In the genomic region with DNA sequence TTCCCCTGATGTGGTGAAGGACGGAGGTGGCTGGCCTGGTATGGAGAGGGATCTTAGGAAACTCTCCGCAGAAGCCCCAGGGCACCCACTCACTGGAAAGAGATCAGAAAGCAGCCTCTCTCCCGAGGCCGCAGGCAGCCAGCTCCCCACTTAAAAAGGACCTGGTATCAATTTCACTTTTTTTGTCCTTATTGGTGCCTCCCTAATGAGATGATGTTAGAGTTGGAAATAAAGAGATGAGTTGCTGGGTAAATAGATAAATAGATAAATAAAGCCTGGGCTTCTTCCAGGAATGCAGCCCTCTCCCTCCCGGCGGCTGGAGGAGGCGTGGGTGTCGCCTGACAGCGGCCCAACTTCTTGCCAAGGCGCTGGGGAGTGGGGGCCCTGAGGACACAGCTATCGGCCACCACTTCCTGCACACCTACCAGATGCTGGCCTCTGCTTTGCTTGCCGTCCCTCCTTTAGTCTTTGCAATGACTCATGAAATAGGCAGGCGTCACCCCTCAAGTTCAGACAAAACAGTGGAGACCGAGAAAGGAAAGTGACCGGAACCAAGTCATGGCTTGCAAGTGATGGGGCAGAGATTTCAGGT, we compare ENCODE assay signal across 1 cellular context.
A peak's percentile ranks its signal among the peaks of the same experiment; 100 is the strongest.
TF ChIP-seq lines count a peak whose summit lies in the region.

No MANE protein-coding gene starts in this region.

TF ChIP-seq in K562, 482 proteins besides CTCF, POLR2A, EP300 and RAD21 (continued from another document and continues in another):
- TF ChIP-seq, protein P1, sequence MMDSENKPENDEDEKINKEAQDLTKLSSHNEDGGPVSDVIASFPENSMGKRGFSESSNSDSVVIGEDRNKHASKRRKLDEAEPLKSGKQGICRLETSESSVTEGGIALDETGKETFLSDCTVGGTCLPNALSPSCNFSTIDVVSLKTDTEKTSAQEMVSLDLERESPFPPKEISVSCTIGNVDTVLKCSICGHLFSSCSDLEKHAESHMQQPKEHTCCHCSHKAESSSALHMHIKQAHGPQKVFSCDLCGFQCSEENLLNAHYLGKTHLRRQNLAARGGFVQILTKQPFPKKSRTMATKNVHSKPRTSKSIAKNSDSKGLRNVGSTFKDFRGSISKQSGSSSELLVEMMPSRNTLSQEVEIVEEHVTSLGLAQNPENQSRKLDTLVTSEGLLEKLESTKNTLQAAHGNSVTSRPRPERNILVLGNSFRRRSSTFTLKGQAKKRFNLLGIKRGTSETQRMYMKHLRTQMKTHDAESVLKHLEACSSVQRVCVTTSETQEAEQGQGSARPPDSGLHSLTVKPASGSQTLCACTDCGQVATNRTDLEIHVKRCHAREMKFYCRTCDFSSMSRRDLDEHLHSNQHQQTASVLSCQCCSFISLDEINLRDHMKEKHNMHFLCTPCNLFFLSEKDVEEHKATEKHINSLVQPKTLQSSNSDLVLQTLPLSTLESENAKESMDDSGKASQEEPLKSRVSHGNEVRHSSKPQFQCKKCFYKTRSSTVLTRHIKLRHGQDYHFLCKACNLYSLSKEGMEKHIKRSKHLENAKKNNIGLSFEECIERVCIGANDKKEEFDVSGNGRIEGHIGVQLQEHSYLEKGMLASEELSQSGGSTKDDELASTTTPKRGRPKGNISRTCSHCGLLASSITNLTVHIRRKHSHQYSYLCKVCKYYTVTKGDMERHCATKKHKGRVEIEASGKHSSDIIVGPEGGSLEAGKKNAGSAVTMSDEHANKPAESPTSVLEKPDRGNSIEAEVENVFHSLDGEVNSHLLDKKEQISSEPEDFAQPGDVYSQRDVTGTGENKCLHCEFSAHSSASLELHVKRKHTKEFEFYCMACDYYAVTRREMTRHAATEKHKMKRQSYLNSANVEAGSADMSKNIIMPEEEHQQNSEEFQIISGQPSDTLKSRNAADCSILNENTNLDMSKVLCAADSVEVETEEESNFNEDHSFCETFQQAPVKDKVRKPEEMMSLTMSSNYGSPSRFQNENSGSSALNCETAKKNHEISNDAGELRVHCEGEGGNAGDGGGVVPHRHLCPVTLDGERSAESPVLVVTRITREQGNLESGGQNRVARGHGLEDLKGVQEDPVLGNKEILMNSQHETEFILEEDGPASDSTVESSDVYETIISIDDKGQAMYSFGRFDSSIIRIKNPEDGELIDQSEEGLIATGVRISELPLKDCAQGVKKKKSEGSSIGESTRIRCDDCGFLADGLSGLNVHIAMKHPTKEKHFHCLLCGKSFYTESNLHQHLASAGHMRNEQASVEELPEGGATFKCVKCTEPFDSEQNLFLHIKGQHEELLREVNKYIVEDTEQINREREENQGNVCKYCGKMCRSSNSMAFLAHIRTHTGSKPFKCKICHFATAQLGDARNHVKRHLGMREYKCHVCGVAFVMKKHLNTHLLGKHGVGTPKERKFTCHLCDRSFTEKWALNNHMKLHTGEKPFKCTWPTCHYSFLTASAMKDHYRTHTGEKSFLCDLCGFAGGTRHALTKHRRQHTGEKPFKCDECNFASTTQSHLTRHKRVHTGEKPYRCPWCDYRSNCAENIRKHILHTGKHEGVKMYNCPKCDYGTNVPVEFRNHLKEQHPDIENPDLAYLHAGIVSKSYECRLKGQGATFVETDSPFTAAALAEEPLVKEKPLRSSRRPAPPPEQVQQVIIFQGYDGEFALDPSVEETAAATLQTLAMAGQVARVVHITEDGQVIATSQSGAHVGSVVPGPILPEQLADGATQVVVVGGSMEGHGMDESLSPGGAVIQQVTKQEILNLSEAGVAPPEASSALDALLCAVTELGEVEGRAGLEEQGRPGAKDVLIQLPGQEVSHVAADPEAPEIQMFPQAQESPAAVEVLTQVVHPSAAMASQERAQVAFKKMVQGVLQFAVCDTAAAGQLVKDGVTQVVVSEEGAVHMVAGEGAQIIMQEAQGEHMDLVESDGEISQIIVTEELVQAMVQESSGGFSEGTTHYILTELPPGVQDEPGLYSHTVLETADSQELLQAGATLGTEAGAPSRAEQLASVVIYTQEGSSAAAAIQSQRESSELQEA (IDR thresholded peaks at IDR 0.05; ENCODE audit: low read depth), result no peak
- no peak for TF ChIP-seq RFX7 (CRISPR knock-in tag; IDR thresholded peaks at IDR 0.05)
- TF ChIP-seq NCOR1 (IDR thresholded peaks at IDR 0.05), result peak; percentile 76
- no peak for TF ChIP-seq RHOXF2B (CRISPR knock-in tag; conservative IDR thresholded peaks at IDR 0.05)
- peak; percentile 23; the same call in 1 of the 2 replicates for TF ChIP-seq TEAD4 (IDR thresholded peaks at IDR 0.05; ENCODE audit: low read length)
- no peak for TF ChIP-seq TEAD4 (CRISPR knock-in tag; IDR thresholded peaks at IDR 0.05; ENCODE audit: borderline replicate concordance)
- TF ChIP-seq ZNF311 (CRISPR knock-in tag; IDR thresholded peaks at IDR 0.05), result no peak
- no peak for TF ChIP-seq MIER1 (IDR thresholded peaks at IDR 0.05; ENCODE audit: low read depth)
- no peak for TF ChIP-seq MCM5 (IDR thresholded peaks at IDR 0.05; ENCODE audit: low read depth)
- TF ChIP-seq CREB1 (IDR thresholded peaks at IDR 0.05), result no peak
- no peak for TF ChIP-seq CREB1 (CRISPR knock-in tag; IDR thresholded peaks at IDR 0.05)
- TF ChIP-seq, protein P2, sequence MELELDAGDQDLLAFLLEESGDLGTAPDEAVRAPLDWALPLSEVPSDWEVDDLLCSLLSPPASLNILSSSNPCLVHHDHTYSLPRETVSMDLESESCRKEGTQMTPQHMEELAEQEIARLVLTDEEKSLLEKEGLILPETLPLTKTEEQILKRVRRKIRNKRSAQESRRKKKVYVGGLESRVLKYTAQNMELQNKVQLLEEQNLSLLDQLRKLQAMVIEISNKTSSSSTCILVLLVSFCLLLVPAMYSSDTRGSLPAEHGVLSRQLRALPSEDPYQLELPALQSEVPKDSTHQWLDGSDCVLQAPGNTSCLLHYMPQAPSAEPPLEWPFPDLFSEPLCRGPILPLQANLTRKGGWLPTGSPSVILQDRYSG (tag; conservative IDR thresholded peaks at IDR 0.05; ENCODE audit: low read depth), result no peak
- TF ChIP-seq, protein P3, sequence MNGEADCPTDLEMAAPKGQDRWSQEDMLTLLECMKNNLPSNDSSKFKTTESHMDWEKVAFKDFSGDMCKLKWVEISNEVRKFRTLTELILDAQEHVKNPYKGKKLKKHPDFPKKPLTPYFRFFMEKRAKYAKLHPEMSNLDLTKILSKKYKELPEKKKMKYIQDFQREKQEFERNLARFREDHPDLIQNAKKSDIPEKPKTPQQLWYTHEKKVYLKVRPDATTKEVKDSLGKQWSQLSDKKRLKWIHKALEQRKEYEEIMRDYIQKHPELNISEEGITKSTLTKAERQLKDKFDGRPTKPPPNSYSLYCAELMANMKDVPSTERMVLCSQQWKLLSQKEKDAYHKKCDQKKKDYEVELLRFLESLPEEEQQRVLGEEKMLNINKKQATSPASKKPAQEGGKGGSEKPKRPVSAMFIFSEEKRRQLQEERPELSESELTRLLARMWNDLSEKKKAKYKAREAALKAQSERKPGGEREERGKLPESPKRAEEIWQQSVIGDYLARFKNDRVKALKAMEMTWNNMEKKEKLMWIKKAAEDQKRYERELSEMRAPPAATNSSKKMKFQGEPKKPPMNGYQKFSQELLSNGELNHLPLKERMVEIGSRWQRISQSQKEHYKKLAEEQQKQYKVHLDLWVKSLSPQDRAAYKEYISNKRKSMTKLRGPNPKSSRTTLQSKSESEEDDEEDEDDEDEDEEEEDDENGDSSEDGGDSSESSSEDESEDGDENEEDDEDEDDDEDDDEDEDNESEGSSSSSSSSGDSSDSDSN (IDR thresholded peaks at IDR 0.05; ENCODE audit: borderline replicate concordance in 1 of 2, low read depth in 2 of 2, low read length in 2 of 2), result no peak
- TF ChIP-seq TAF9B (IDR thresholded peaks at IDR 0.05; ENCODE audit: partially characterized antibody), result no peak
- peak; percentile 69; the same call in 1 of the 2 replicates for TF ChIP-seq TARDBP (IDR thresholded peaks at IDR 0.05)
- TF ChIP-seq PCBP2 (IDR thresholded peaks at IDR 0.05; ENCODE audit: low read depth, low read length, poor library complexity, severe bottlenecking), result no peak
- no peak for TF ChIP-seq ILK (tag; IDR thresholded peaks at IDR 0.05; ENCODE audit: borderline replicate concordance, low read depth)
- TF ChIP-seq, protein P4, sequence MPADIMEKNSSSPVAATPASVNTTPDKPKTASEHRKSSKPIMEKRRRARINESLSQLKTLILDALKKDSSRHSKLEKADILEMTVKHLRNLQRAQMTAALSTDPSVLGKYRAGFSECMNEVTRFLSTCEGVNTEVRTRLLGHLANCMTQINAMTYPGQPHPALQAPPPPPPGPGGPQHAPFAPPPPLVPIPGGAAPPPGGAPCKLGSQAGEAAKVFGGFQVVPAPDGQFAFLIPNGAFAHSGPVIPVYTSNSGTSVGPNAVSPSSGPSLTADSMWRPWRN (IDR thresholded peaks at IDR 0.05; ENCODE audit: low read depth), result peak; percentile 72
- TF ChIP-seq ZEB2 (IDR thresholded peaks at IDR 0.05), result peak; percentile 88
- TF ChIP-seq EWSR1 (IDR thresholded peaks at IDR 0.05; ENCODE audit: borderline replicate concordance, low read depth, partially characterized antibody), result no peak
- TF ChIP-seq BRD4 (IDR thresholded peaks at IDR 0.05), result no peak
- TF ChIP-seq, protein P5, sequence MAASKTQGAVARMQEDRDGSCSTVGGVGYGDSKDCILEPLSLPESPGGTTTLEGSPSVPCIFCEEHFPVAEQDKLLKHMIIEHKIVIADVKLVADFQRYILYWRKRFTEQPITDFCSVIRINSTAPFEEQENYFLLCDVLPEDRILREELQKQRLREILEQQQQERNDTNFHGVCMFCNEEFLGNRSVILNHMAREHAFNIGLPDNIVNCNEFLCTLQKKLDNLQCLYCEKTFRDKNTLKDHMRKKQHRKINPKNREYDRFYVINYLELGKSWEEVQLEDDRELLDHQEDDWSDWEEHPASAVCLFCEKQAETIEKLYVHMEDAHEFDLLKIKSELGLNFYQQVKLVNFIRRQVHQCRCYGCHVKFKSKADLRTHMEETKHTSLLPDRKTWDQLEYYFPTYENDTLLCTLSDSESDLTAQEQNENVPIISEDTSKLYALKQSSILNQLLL (CRISPR knock-in tag; IDR thresholded peaks at IDR 0.05; ENCODE audit: borderline replicate concordance), result no peak
- TF ChIP-seq SNRNP70 (optimal IDR thresholded peaks at IDR 0.05; ENCODE audit: low read depth, low read length), result no peak
- TF ChIP-seq ZNF717 (CRISPR knock-in tag; IDR thresholded peaks at IDR 0.05), result no peak
- TF ChIP-seq SMARCB1 (IDR thresholded peaks at IDR 0.05; ENCODE audit: insufficient read length, low read depth), result no peak
- no peak for TF ChIP-seq ZNF695 (CRISPR knock-in tag; IDR thresholded peaks at IDR 0.05)
- no peak for TF ChIP-seq NR4A1 (CRISPR knock-in tag; IDR thresholded peaks at IDR 0.05)
- no peak for TF ChIP-seq NR4A1 (tag; IDR thresholded peaks at IDR 0.05)
- TF ChIP-seq TAF7 (tag; IDR thresholded peaks at IDR 0.05), result no peak
- TF ChIP-seq, protein P6, sequence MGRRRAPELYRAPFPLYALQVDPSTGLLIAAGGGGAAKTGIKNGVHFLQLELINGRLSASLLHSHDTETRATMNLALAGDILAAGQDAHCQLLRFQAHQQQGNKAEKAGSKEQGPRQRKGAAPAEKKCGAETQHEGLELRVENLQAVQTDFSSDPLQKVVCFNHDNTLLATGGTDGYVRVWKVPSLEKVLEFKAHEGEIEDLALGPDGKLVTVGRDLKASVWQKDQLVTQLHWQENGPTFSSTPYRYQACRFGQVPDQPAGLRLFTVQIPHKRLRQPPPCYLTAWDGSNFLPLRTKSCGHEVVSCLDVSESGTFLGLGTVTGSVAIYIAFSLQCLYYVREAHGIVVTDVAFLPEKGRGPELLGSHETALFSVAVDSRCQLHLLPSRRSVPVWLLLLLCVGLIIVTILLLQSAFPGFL (CRISPR knock-in tag; IDR thresholded peaks at IDR 0.05), result no peak
- TF ChIP-seq, protein P7, sequence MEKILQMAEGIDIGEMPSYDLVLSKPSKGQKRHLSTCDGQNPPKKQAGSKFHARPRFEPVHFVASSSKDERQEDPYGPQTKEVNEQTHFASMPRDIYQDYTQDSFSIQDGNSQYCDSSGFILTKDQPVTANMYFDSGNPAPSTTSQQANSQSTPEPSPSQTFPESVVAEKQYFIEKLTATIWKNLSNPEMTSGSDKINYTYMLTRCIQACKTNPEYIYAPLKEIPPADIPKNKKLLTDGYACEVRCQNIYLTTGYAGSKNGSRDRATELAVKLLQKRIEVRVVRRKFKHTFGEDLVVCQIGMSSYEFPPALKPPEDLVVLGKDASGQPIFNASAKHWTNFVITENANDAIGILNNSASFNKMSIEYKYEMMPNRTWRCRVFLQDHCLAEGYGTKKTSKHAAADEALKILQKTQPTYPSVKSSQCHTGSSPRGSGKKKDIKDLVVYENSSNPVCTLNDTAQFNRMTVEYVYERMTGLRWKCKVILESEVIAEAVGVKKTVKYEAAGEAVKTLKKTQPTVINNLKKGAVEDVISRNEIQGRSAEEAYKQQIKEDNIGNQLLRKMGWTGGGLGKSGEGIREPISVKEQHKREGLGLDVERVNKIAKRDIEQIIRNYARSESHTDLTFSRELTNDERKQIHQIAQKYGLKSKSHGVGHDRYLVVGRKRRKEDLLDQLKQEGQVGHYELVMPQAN (IDR thresholded peaks at IDR 0.05; ENCODE audit: borderline replicate concordance), result no peak
- TF ChIP-seq CREBBP (IDR thresholded peaks at IDR 0.05; ENCODE audit: low read depth, low read length), result no peak
- TF ChIP-seq, protein P8, sequence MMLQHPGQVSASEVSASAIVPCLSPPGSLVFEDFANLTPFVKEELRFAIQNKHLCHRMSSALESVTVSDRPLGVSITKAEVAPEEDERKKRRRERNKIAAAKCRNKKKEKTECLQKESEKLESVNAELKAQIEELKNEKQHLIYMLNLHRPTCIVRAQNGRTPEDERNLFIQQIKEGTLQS (IDR thresholded peaks at IDR 0.05), result peak; percentile 83
- TF ChIP-seq, protein P8 (CRISPR knock-in tag; conservative IDR thresholded peaks at IDR 0.05), result no peak
- TF ChIP-seq KAT7 (CRISPR knock-in tag; IDR thresholded peaks at IDR 0.05; ENCODE audit: borderline replicate concordance), result no peak
- no peak for TF ChIP-seq ZNF507 (tag; conservative IDR thresholded peaks at IDR 0.05)
- no peak for TF ChIP-seq ZNF551 (CRISPR knock-in tag; IDR thresholded peaks at IDR 0.05)
- TF ChIP-seq ZNF133 (CRISPR knock-in tag; IDR thresholded peaks at IDR 0.05), result no peak
- TF ChIP-seq, protein P9, sequence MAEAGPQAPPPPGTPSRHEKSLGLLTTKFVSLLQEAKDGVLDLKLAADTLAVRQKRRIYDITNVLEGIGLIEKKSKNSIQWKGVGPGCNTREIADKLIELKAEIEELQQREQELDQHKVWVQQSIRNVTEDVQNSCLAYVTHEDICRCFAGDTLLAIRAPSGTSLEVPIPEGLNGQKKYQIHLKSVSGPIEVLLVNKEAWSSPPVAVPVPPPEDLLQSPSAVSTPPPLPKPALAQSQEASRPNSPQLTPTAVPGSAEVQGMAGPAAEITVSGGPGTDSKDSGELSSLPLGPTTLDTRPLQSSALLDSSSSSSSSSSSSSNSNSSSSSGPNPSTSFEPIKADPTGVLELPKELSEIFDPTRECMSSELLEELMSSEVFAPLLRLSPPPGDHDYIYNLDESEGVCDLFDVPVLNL (CRISPR knock-in tag; IDR thresholded peaks at IDR 0.05; ENCODE audit: low read depth), result no peak
- TF ChIP-seq MTA1 (IDR thresholded peaks at IDR 0.05; ENCODE audit: borderline replicate concordance), result no peak
- TF ChIP-seq KLF13 (tag; IDR thresholded peaks at IDR 0.05; ENCODE audit: borderline replicate concordance, low read depth), result no peak
- TF ChIP-seq, protein P10, sequence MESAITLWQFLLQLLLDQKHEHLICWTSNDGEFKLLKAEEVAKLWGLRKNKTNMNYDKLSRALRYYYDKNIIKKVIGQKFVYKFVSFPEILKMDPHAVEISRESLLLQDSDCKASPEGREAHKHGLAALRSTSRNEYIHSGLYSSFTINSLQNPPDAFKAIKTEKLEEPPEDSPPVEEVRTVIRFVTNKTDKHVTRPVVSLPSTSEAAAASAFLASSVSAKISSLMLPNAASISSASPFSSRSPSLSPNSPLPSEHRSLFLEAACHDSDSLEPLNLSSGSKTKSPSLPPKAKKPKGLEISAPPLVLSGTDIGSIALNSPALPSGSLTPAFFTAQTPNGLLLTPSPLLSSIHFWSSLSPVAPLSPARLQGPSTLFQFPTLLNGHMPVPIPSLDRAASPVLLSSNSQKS (CRISPR knock-in tag; IDR thresholded peaks at IDR 0.05), result no peak
